Comparison of ENCODE assay signal across 8 cellular contexts in the genomic region with DNA sequence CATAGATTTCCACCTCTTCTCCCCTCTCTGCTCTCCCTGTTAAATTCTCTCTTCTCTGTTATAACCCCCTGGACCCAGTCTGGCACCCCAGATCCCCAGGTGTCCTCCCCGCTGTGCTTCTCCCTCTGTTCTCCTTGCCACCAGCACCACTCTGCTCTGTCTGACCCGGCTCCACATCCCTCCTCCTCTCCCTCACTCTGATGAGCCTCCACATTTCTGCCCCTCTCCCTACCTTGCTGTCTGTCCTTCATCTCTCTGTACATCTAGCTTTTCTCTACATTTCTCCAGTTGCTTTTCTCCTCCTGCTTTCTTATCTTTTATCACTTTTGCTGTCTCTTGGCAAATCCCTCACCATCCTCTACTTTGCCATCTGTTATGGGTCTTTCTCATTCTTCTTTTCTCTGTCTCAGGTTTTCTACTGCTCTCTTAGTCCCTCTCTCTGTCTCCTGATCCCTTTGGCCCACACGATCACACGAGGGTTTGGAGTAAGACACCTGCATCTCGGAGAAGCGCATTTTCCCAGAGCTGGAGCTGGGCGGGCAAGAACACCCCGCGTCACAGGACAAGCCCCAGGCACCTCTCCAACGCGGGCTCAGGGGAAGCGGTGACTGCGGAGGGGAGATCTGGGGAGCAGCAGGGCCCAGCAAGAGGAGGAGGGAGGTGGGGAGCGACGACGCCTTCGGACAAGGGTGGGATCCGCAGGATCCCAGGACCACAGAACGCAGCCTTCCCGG. TPM values are rescaled to one million over a fixed set of nuclear protein-coding genes. Genes with fewer than 3 reads are reported as not detected.
DNase-seq lines count a peak whose midpoint lies in the region; ATAC-seq and TF ChIP-seq lines count a peak whose summit lies in the region.
"Not testable (repeated sequence)": the region's sequence is repeated elsewhere in the genome, so short reads cannot be mapped to it uniquely, and the experiment has no call there.

No MANE protein-coding gene starts in this region.

- peak overlapping the region; percentile 81 for H3K4me3 ChIP-seq in NB4 (ENCODE audit: low read depth, low read length)
- H3K4me3 ChIP-seq in iPS DF 6.9 (ENCODE audit: low read length), result peak overlapping the region; percentile 64; the same call in 1 of the 2 replicates
- peak overlapping the region; percentile 59 for H3K4me3 ChIP-seq in thymus (ENCODE audit: low read length)

- not testable (repeated sequence) for H3K27me3 ChIP-seq in iPS DF 6.9 (ENCODE audit: control insufficient read depth, insufficient read depth, low read length); thymus (ENCODE audit: control insufficient read depth, insufficient read depth)

- H3K27ac ChIP-seq in iPS DF 6.9 (ENCODE audit: low read length); thymus (ENCODE audit: low read depth): not testable (repeated sequence)

- not testable (repeated sequence) for H3K4me1 ChIP-seq in iPS DF 6.9 (ENCODE audit: control insufficient read depth, insufficient read depth, low read length); thymus (ENCODE audit: control insufficient read depth, insufficient read depth, low read length)

- in situ Hi-C loops in G401 (cut with HindIII; ENCODE audit: low sequenced_read_pairs), result not testable (repeated sequence)

- DNase-seq in G401 (ENCODE audit: low spot score), result peak; percentile 57
- DNase-seq in NB4 (ENCODE audit: low read depth), result peak; percentile 46
- DNase-seq in central memory CD4-positive, alpha-beta T cell, result peak; percentile 3
- DNase-seq in iPS DF 6.9 (ENCODE audit: low read depth, low spot score); omental fat pad (ENCODE audit: low spot score): not testable (repeated sequence)

- not testable (repeated sequence) for H3K36me3 ChIP-seq in iPS DF 6.9 (ENCODE audit: control insufficient read depth, insufficient read depth, low read length)
- H3K36me3 ChIP-seq in thymus (ENCODE audit: control insufficient read depth, insufficient read depth), result peaks cover 20% of the 10 kb centered on the region

- not testable (repeated sequence) for TF ChIP-seq CTCF in NB4 (IDR thresholded peaks at IDR 0.05; ENCODE audit: low read depth, low read length); omental fat pad (IDR thresholded peaks at IDR 0.05)

- ATAC-seq in HG02571 (IDR thresholded peaks at IDR 0.05; ENCODE audit: unreplicated experiment) (peak; percentile 23), omental fat pad (ENCODE audit: low FRiP score) (peak; percentile 22)
- ATAC-seq in activated CD4-positive, CD25-positive, alpha-beta regulatory T cell treated with anti-CD3 and anti-CD28 coated beads, Interleukin-2, amount 50 U/mL, for 24 hours, result peak; percentile 7 to 34

- WGBS in iPS DF 6.9 (ENCODE audit: insufficient coverage, insufficient read length), result no CpG with 5 or more reads among the region's 20 CpGs
- WGBS in thymus, result 11% methylated on average over 20 of the region's 20 CpGs

- TF ChIP-seq POLR2A in NB4 (IDR thresholded peaks at IDR 0.05; ENCODE audit: extremely low read depth, insufficient read length), result not testable (repeated sequence)

- H3K9me3 ChIP-seq in iPS DF 6.9 (ENCODE audit: control insufficient read depth, insufficient read depth, low read length); thymus (ENCODE audit: control insufficient read depth): not testable (repeated sequence)

RNA-seq across cellular contexts. Expression of a gene that starts 0.8 kb away (rescaled TPM):
- total RNA-seq in G401 (2014; rRNA removed; shearing (Covaris generic)), result 12.1 and 14.2 TPM in 2 replicates
- 10 to 100 TPM in 2 of 4 donors, 1 to 10 TPM in 2; 8.6 to 13.1 (median 10.8) TPM for total RNA-seq in omental fat pad
- polyA plus RNA-seq in thymus, result 32.5 TPM

RNA-seq across cellular contexts. Expression of a gene that starts 34.0 kb away (rescaled TPM):
- total RNA-seq in G401 (2014; rRNA removed; shearing (Covaris generic)), result 0.31 and 1.1 TPM in 2 replicates
- 10 to 100 TPM in 2 of 4 donors, 1 to 10 TPM in 2; 4.4 to 13.1 (median 9.3) TPM for total RNA-seq in omental fat pad
- polyA plus RNA-seq in thymus, result 17.3 TPM

RNA-seq across cellular contexts. Expression of a gene that starts 36.8 kb away (rescaled TPM):
- total RNA-seq in G401 (2014; rRNA removed; shearing (Covaris generic)), result 4.1 and 4.6 TPM in 2 replicates
- 10 to 100 TPM; 13.1 to 21.4 (median 16.8) TPM for total RNA-seq in omental fat pad
- polyA plus RNA-seq in thymus, result 18.3 TPM
